ENCODE assay signal across 11 cellular contexts in the genomic region with DNA sequence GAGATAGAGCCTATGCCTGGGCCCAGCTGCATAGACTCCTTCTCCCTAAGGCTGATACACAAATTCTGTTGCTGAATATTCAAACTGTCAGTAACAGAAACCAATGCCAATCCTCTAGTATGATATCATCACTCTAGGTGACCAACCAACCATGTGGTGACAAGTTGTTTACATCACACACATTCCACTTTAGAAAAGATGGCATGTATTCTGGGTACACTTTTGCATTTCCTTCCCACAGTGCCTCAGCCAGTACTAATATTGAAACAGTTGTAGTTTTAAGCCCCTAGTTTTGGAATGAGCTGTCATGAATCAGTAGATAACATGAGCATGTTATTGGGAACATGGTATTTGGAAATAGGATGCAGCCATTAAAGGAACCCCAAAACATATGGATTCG.
"Had no signal": no experiment of that assay in that cellular context is flagged by ENCODE, and none has a peak within 500 bp of the region (broad histone marks: within the 10 kb centered on the region; RNA-seq: fewer than 3 reads in every experiment).

No MANE protein-coding gene starts in this region.

- H3K4me1 Mint-ChIP-seq: activated naive CD8-positive, alpha-beta T cell treated with anti-CD3 and anti-CD28 coated beads, Interleukin-2, amount 10 ng/mL, durations not matched to agents 7 days and 5 days; naive B cell had no signal

- H3K9me3 Mint-ChIP-seq: activated CD4-positive, alpha-beta memory T cell treated with anti-CD3 and anti-CD28 coated beads, Interleukin-2, amount 10 ng/mL, durations not matched to agents 7 days and 5 days had no signal

- H3K27ac Mint-ChIP-seq: activated CD4-positive, alpha-beta memory T cell treated with anti-CD3 and anti-CD28 coated beads, Interleukin-2, amount 10 ng/mL, durations not matched to agents 7 days and 5 days; activated naive CD8-positive, alpha-beta T cell treated with anti-CD3 and anti-CD28 coated beads, Interleukin-2, amount 10 ng/mL, durations not matched to agents 7 days and 5 days; naive B cell had no signal

- H3K27me3 Mint-ChIP-seq: activated CD4-positive, alpha-beta memory T cell treated with anti-CD3 and anti-CD28 coated beads, Interleukin-2, amount 10 ng/mL, durations not matched to agents 7 days and 5 days; activated naive CD8-positive, alpha-beta T cell treated with anti-CD3 and anti-CD28 coated beads, Interleukin-2, amount 10 ng/mL, durations not matched to agents 7 days and 5 days had no signal

- H3K4me3 Mint-ChIP-seq: activated CD4-positive, alpha-beta memory T cell treated with anti-CD3 and anti-CD28 coated beads, Interleukin-2, amount 10 ng/mL, durations not matched to agents 7 days and 5 days; activated naive CD8-positive, alpha-beta T cell treated with anti-CD3 and anti-CD28 coated beads, Interleukin-2, amount 10 ng/mL, durations not matched to agents 7 days and 5 days; naive B cell had no signal

- DNase-seq: activated CD4-positive, alpha-beta memory T cell treated with anti-CD3 and anti-CD28 coated beads, Interleukin-2, amount 10 ng/mL, durations not matched to agents 7 days and 5 days; activated CD4-positive, alpha-beta T cell treated with anti-CD3 and anti-CD28 coated beads for 1 hour; activated effector memory CD4-positive, alpha-beta T cell treated with anti-CD3 and anti-CD28 coated beads, Interleukin-2, amount 50 U/mL, for 16 hours; activated naive CD8-positive, alpha-beta T cell treated with anti-CD3 and anti-CD28 coated beads, Interleukin-2, amount 10 ng/mL, durations not matched to agents 7 days and 5 days; foreskin melanocyte; head of caudate nucleus; naive B cell; retina; stimulated activated CD4-positive, alpha-beta T cell treated with anti-CD3 and anti-CD28 coated beads, Interleukin-15, amount 100 ng/mL, for 24 hours; stimulated activated CD4-positive, alpha-beta T cell treated with anti-CD3 and anti-CD28 coated beads, Interleukin-4, amount 100 ng/mL, for 24 hours; T-helper 9 cell had no signal

- H3K36me3 Mint-ChIP-seq: activated naive CD8-positive, alpha-beta T cell treated with anti-CD3 and anti-CD28 coated beads, Interleukin-2, amount 10 ng/mL, durations not matched to agents 7 days and 5 days; naive B cell had no signal
